In the genomic region with DNA sequence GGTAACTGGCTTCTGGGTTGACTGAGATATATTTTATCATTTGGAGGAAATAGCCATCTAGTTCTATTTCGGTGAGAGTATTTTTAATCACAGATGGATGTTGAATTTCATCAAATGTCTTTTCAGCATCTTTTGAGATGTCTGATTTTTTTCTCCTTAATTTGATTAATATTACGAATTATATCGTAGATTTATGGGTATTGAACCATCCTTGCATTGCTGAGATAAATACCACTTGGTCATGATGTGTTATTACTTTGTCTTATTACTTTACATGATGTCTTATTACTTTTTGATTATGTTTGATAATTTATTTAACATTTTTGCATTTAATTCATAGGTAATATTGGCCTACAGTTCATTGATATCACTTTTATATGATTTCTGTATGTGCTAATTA, we compare ENCODE assay signal across 19 cellular contexts.
DNase-seq lines count a peak whose midpoint lies in the region; ATAC-seq, FAIRE-seq and TF ChIP-seq lines count a peak whose summit lies in the region.
"Had no signal": no experiment of that assay in that cellular context is flagged by ENCODE, and none has a peak within 500 bp of the region (broad histone marks: within the 10 kb centered on the region; RNA-seq: fewer than 3 reads in every experiment).

No MANE protein-coding gene starts in this region.

- TF ChIP-seq CTCF in A549 (IDR thresholded peaks at IDR 0.05) = no peak
- no peak for TF ChIP-seq CTCF in HEK293 (tag by site-specific recombination; IDR thresholded peaks at IDR 0.05)

- H3K4me3 ChIP-seq in A549 (no peak overlapping the region), HEK293 (ENCODE audit: low read depth, low read length) (no peak overlapping the region)
- H3K4me3 ChIP-seq: GM12878, HAP-1 had no signal

- no peak for TF ChIP-seq POLR2A in A549 (IDR thresholded peaks at IDR 0.05; ENCODE audit: low read length)

- TF ChIP-seq EP300 in A549 (IDR thresholded peaks at IDR 0.05) = no peak

- H3K9me3 ChIP-seq in A549 = peaks cover 10% of the 10 kb centered on the region; the same call in 1 of the 3 replicates
- H3K9me3 ChIP-seq in HEK293 (ENCODE audit: control insufficient read depth, insufficient read depth, low read depth, low read length) = no peaks in the 10 kb centered on the region
- H3K9me3 ChIP-seq: HAP-1 had no signal

- FAIRE-seq in A549 (lab: Jason Lieb, UNC) = peak; percentile 13
- peak; percentile 41 for FAIRE-seq in colon (lab: Jason Lieb, UNC)
- FAIRE-seq: GM12878, GM18507, H54 had no signal

- DNase-seq in DMS53 (lab: John Stamatoyannopoulos, UW) = peak; percentile 14
- DNase-seq in DMS53 treated with DMSO at 0.1 percent for 48 hours (lab: John Stamatoyannopoulos, UW; ENCODE audit: unreplicated experiment) = no peak
- DNase-seq in A549 (ENCODE audit: low read depth in 1 of 2, low spot score in 1 of 2) = no peak
- DNase-seq in SHP77 (lab: John Stamatoyannopoulos, UW) = no peak
- DNase-seq in stimulated activated CD8-positive, alpha-beta memory T cell treated with anti-CD3 and anti-CD28 coated beads, Interleukin-4, amount 100 ng/mL, for 48 hours = no peak
- DNase-seq: 8988T; C1 segment of cervical spinal cord; Calu3; CD4-positive, alpha-beta memory T cell; COR-L47; DND-41; GDM1; GOT3 had no signal

- CTCF ChIA-PET in A549 (lab: Yijun Ruan, JAX) (interaction anchor here (4.0 kb wide), 1 partner anchor 10 kb away, joined by 28 read pairs; no protein-coding TSS in a partner anchor), HEK293 (lab: Yijun Ruan, JAX) (no interaction called here)

- H3K27ac ChIP-seq in A549 = no peak overlapping the region
- no peak overlapping the region for H3K27ac ChIP-seq in HEK293 (ENCODE audit: extremely low read depth, low read depth, low read length)

- TF ChIP-seq RAD21 in A549 (conservative IDR thresholded peaks at IDR 0.05 in 1 of 2, IDR thresholded peaks at IDR 0.05 in 1 of 2) = no peak

- WGBS in A549 (ENCODE audit: missing lambda C conversion rate) = 50% methylated on average over 3 of the region's 3 CpGs

- no peak overlapping the region for H3K4me2 ChIP-seq in A549

- H3K36me3 ChIP-seq in HEK293 (ENCODE audit: control insufficient read depth in 2 of 2, insufficient read depth in 1 of 2, low read length in 2 of 2) = no peaks in the 10 kb centered on the region
- H3K36me3 ChIP-seq: HAP-1 had no signal

- POLR2A ChIA-PET in A549 (lab: Yijun Ruan, JAX) = no interaction called here
- POLR2A ChIA-PET in HEK293 (lab: Yijun Ruan, JAX) = no interaction called here

- no peak for ATAC-seq in A549
- ATAC-seq: GM12878 had no signal

- H3K4me1 ChIP-seq in A549 = no peaks in the 10 kb centered on the region
- no peaks in the 10 kb centered on the region for H3K4me1 ChIP-seq in HEK293 (ENCODE audit: control insufficient read depth, insufficient read depth, low read length)
- H3K4me1 ChIP-seq: HAP-1 had no signal

TF ChIP-seq in A549, 52 proteins besides CTCF, POLR2A, EP300 and RAD21:
- TF ChIP-seq CBX8 (IDR thresholded peaks at IDR 0.05) (no peak), PHF8 (IDR thresholded peaks at IDR 0.05; ENCODE audit: borderline replicate concordance, low read depth) (no peak), BHLHE40 (IDR thresholded peaks at IDR 0.05; ENCODE audit: low read depth, low read length) (no peak), MYC (IDR thresholded peaks at IDR 0.05; ENCODE audit: borderline replicate concordance, low read length) (no peak), HDAC2 (IDR thresholded peaks at IDR 0.05) (no peak), HEYL (CRISPR knock-in tag; IDR thresholded peaks at IDR 0.05) (no peak), HOXA7 (CRISPR knock-in tag; IDR thresholded peaks at IDR 0.05) (no peak), ZSCAN20 (CRISPR knock-in tag; IDR thresholded peaks at IDR 0.05) (no peak), FOXS1 (CRISPR knock-in tag; IDR thresholded peaks at IDR 0.05) (no peak), GATA3 (IDR thresholded peaks at IDR 0.05; ENCODE audit: borderline replicate concordance) (no peak), CEBPB (IDR thresholded peaks at IDR 0.05) (no peak), CHD4 (IDR thresholded peaks at IDR 0.05; ENCODE audit: borderline replicate concordance) (no peak)
- TF ChIP-seq, protein P1, sequence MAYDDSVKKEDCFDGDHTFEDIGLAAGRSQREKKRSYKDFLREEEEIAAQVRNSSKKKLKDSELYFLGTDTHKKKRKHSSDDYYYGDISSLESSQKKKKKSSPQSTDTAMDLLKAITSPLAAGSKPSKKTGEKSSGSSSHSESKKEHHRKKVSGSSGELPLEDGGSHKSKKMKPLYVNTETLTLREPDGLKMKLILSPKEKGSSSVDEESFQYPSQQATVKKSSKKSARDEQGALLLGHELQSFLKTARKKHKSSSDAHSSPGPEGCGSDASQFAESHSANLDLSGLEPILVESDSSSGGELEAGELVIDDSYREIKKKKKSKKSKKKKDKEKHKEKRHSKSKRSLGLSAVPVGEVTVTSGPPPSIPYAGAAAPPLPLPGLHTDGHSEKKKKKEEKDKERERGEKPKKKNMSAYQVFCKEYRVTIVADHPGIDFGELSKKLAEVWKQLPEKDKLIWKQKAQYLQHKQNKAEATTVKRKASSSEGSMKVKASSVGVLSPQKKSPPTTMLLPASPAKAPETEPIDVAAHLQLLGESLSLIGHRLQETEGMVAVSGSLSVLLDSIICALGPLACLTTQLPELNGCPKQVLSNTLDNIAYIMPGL (CRISPR knock-in tag; IDR thresholded peaks at IDR 0.05; ENCODE audit: borderline replicate concordance) = no peak
TF ChIP-seq in A549: peak in this region for 0.

TF ChIP-seq in HEK293, 187 proteins besides CTCF, POLR2A, EP300 and RAD21:
- TF ChIP-seq SETDB1 (IDR thresholded peaks at IDR 0.05; ENCODE audit: insufficient read length, low read length) (peak; percentile 70), ZFP41 (tag by site-specific recombination; IDR thresholded peaks at IDR 0.05; ENCODE audit: borderline replicate concordance) (no peak)
